In genomic region chr3:107988464-107989156, GRCh38 we compare ENCODE assay signal across 10 cellular contexts.
DNase-seq lines count a peak whose midpoint lies in the region; ATAC-seq lines count a peak whose summit lies in the region.
"Had no signal": no experiment of that assay in that cellular context is flagged by ENCODE, and none has a peak within 500 bp of the region (broad histone marks: within the 10 kb centered on the region; RNA-seq: fewer than 3 reads in every experiment).

No MANE protein-coding gene starts in this region.

- no peak overlapping the region for H3K4me3 ChIP-seq in mesendoderm (ENCODE audit: low read length)

- no peak overlapping the region for H4K5ac ChIP-seq in mesendoderm (ENCODE audit: low read length)

- no peak overlapping the region for H3K4me2 ChIP-seq in mesendoderm (ENCODE audit: low read length)

- no peak overlapping the region for H2BK5ac ChIP-seq in mesendoderm (ENCODE audit: low read length)

- no peaks in the 10 kb centered on the region for H3K9me3 Mint-ChIP-seq in dendritic cell treated with granulocyte-macrophage colony-stimulating factor and Interleukin-4, amounts not matched to agents 40 ng/mL and 50 ng/mL, for 4 days
- H3K9me3 Mint-ChIP-seq in natural killer cell treated with Interleukin-12 subunit alpha and Interleukin-12 subunit beta and Interleukin-15 and Interleukin-18, amount 100 ng/mL, for 72 hours = no peaks in the 10 kb centered on the region

- no peaks in the 10 kb centered on the region for H3K27me3 Mint-ChIP-seq in dendritic cell treated with granulocyte-macrophage colony-stimulating factor and Interleukin-4, amounts not matched to agents 40 ng/mL and 50 ng/mL, for 4 days
- no peaks in the 10 kb centered on the region for H3K27me3 Mint-ChIP-seq in natural killer cell treated with Interleukin-12 subunit alpha and Interleukin-12 subunit beta and Interleukin-15 and Interleukin-18, amount 100 ng/mL, for 72 hours

- no peaks in the 10 kb centered on the region for H3K79me1 ChIP-seq in mesendoderm (ENCODE audit: low read length)

- H3K36me3 Mint-ChIP-seq in dendritic cell treated with granulocyte-macrophage colony-stimulating factor and Interleukin-4, amounts not matched to agents 40 ng/mL and 50 ng/mL, for 4 days (ENCODE audit: low read depth) = no peaks in the 10 kb centered on the region
- H3K36me3 Mint-ChIP-seq in natural killer cell treated with Interleukin-12 subunit alpha and Interleukin-12 subunit beta and Interleukin-15 and Interleukin-18, amount 100 ng/mL, for 72 hours = no peaks in the 10 kb centered on the region

- no peak overlapping the region for H2BK120ac ChIP-seq in mesendoderm (ENCODE audit: low read depth, low read length)

- no peaks in the 10 kb centered on the region for H3K79me2 ChIP-seq in mesendoderm (ENCODE audit: control insufficient read depth, insufficient read depth, low read length)

- peak in 1 of 2 donors; percentile 15 for ATAC-seq in natural killer cell treated with Interleukin-12 subunit alpha and Interleukin-12 subunit beta and Interleukin-15 and Interleukin-18, amount 100 ng/mL, for 72 hours
- ATAC-seq in HG03521 (IDR thresholded peaks at IDR 0.05; ENCODE audit: unreplicated experiment) (no peak), GM18909 (IDR thresholded peaks at IDR 0.05; ENCODE audit: poor library complexity, unreplicated experiment) (no peak)

- H3K23ac ChIP-seq in mesendoderm (ENCODE audit: low read length) = no peak overlapping the region

- no peak overlapping the region for H4K8ac ChIP-seq in mesendoderm (ENCODE audit: low read depth, low read length)

- H3K27ac ChIP-seq in mesendoderm (ENCODE audit: low read depth, low read length) = no peak overlapping the region

- DNase-seq in DMS79 (lab: John Stamatoyannopoulos, UW) = peak; percentile 82
- DNase-seq in NCI-H226 = peak; percentile 66
- DNase-seq in natural killer cell treated with Interleukin-12 subunit alpha and Interleukin-12 subunit beta and Interleukin-15 and Interleukin-18, amount 100 ng/mL, for 72 hours (ENCODE audit: low spot score) = no peak
- no peak for DNase-seq in SK-N-DZ (ENCODE audit: low spot score)
- no peak for DNase-seq in mesendoderm
- DNase-seq: NCI-H2107, retina had no signal

- intact Hi-C loops in dendritic cell treated with granulocyte-macrophage colony-stimulating factor and Interleukin-4, amounts not matched to agents 40 ng/mL and 50 ng/mL, for 4 days (cut with micrococcal nuclease) = loop anchor here (5.0 kb wide), 1 partner anchor 49 kb away; no protein-coding TSS in a partner anchor

- H3K4me1 Mint-ChIP-seq in dendritic cell treated with granulocyte-macrophage colony-stimulating factor and Interleukin-4, amounts not matched to agents 40 ng/mL and 50 ng/mL, for 4 days (ENCODE audit: low read depth) = peaks cover 66% of the 10 kb centered on the region
- peaks cover 15 to 25% of the 10 kb centered on the region in 2 donors for H3K4me1 Mint-ChIP-seq in natural killer cell treated with Interleukin-12 subunit alpha and Interleukin-12 subunit beta and Interleukin-15 and Interleukin-18, amount 100 ng/mL, for 72 hours (ENCODE audit: low read depth in 2 of 2)

- no peaks in the 10 kb centered on the region for H3K27me3 ChIP-seq in mesendoderm (ENCODE audit: insufficient read depth, low read length, poor library complexity)

- no peaks in the 10 kb centered on the region for H3K4me1 ChIP-seq in mesendoderm (ENCODE audit: control insufficient read depth, low read depth, low read length)

- no peak overlapping the region for H2BK15ac ChIP-seq in mesendoderm (replicated peaks; ENCODE audit: low read depth)

- H3K9ac ChIP-seq in mesendoderm (ENCODE audit: low read length) = no peak overlapping the region

- peak overlapping the region; percentile 96 for H3K27ac Mint-ChIP-seq in dendritic cell treated with granulocyte-macrophage colony-stimulating factor and Interleukin-4, amounts not matched to agents 40 ng/mL and 50 ng/mL, for 4 days
- no peak overlapping the region for H3K27ac Mint-ChIP-seq in natural killer cell treated with Interleukin-12 subunit alpha and Interleukin-12 subunit beta and Interleukin-15 and Interleukin-18, amount 100 ng/mL, for 72 hours

- no peak overlapping the region for H3K18ac ChIP-seq in mesendoderm (ENCODE audit: low read length)

- no peak overlapping the region for H3K56ac ChIP-seq in mesendoderm (ENCODE audit: low read length)

- H2AK5ac ChIP-seq in mesendoderm (ENCODE audit: low read length) = no peak overlapping the region

- no peak overlapping the region for H3K4ac ChIP-seq in mesendoderm (ENCODE audit: low read depth, low read length)

- H3K4me3 Mint-ChIP-seq in dendritic cell treated with granulocyte-macrophage colony-stimulating factor and Interleukin-4, amounts not matched to agents 40 ng/mL and 50 ng/mL, for 4 days = peak overlapping the region; percentile 66
- H3K4me3 Mint-ChIP-seq in natural killer cell treated with Interleukin-12 subunit alpha and Interleukin-12 subunit beta and Interleukin-15 and Interleukin-18, amount 100 ng/mL, for 72 hours = peak overlapping the region; percentile 24

- no peaks in the 10 kb centered on the region for H3K36me3 ChIP-seq in mesendoderm (ENCODE audit: control insufficient read depth, insufficient read depth, low read length)

- no CpG with 5 or more reads among the region's 6 CpGs for WGBS in mesendoderm (ENCODE audit: extremely low coverage, insufficient coverage, low lambda C conversion rate)

Comparison
In these comparisons a context has a peak if more than half of its experiments do, and no peak if none do; other contexts are left out.
1. DNase-seq: peak in DMS79 (single experiment) and NCI-H226 (single experiment); none in natural killer cell treated with Interleukin-12 subunit alpha and Interleukin-12 subunit beta and Interleukin-15 and Interleukin-18, amount 100 ng/mL, for 72 hours (single experiment), SK-N-DZ (single experiment) and mesendoderm (single experiment).